1 cellular context compared by ENCODE assay signal in genomic region chr18:59898093-59898492, GRCh38.
TF ChIP-seq lines count a peak whose summit lies in the region.

No MANE protein-coding gene starts in this region.

TF ChIP-seq in GM12878, 131 proteins besides CTCF, POLR2A, EP300 and RAD21 (continued from another document):
- TF ChIP-seq BMI1 (IDR thresholded peaks at IDR 0.05; ENCODE audit: borderline replicate concordance) = no peak
- TF ChIP-seq HDAC6 (IDR thresholded peaks at IDR 0.05; ENCODE audit: unreplicated experiment) = no peak
- TF ChIP-seq FOXM1 (IDR thresholded peaks at IDR 0.05; ENCODE audit: low read depth, low read length) = no peak
- TF ChIP-seq, protein P1, sequence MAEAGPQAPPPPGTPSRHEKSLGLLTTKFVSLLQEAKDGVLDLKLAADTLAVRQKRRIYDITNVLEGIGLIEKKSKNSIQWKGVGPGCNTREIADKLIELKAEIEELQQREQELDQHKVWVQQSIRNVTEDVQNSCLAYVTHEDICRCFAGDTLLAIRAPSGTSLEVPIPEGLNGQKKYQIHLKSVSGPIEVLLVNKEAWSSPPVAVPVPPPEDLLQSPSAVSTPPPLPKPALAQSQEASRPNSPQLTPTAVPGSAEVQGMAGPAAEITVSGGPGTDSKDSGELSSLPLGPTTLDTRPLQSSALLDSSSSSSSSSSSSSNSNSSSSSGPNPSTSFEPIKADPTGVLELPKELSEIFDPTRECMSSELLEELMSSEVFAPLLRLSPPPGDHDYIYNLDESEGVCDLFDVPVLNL (IDR thresholded peaks at IDR 0.05; ENCODE audit: low read depth, low read length) = no peak
- TF ChIP-seq SKIL (IDR thresholded peaks at IDR 0.05; ENCODE audit: low read depth, poor library complexity, severe bottlenecking) = no peak
- TF ChIP-seq ZNF622 (IDR thresholded peaks at IDR 0.05) = no peak
- no peak for TF ChIP-seq CREB1 (IDR thresholded peaks at IDR 0.05; ENCODE audit: low read depth)
- TF ChIP-seq ZSCAN29 (IDR thresholded peaks at IDR 0.05) = no peak
